ENCODE assay signal across 8 cellular contexts in the genomic region with DNA sequence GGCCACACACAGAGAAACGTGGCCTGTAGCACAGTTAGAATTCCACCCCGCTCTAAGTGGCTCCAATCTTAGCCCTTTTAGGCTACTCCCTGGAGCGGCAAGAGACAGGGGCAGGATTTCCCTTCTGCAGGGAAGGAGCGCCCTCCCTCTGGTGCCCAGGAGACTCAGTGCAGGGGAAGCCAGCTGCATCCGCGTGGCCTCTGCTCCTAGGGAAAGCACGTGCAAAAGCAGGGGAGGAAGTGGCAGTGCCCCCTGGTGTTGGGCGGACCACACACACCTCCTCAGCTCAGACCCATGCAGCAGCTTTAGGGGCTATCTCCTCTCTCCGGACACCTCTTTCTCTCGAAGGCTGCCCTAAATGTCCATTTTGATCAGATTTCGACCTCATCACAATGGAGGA. TPM values are rescaled to one million over a fixed set of nuclear protein-coding genes. Genes with fewer than 3 reads are reported as not detected.
DNase-seq lines count a peak whose midpoint lies in the region; ATAC-seq and TF ChIP-seq lines count a peak whose summit lies in the region.

No MANE protein-coding gene starts in this region.

- H3K9ac ChIP-seq in fibroblast of lung (ENCODE audit: insufficient read depth, low read length) (no peak overlapping the region), mesenchymal stem cell (ENCODE audit: low read length) (no peak overlapping the region)

- H3K27me3 ChIP-seq in fibroblast of lung (ENCODE audit: control insufficient read depth, insufficient read depth, low read length) (peaks cover 4% of the 10 kb centered on the region), mesenchymal stem cell (ENCODE audit: control insufficient read depth in 1 of 2, insufficient read depth in 1 of 2, low read length in 2 of 2) (peaks cover 19 to 23% of the 10 kb centered on the region in 2 experiments)
- H3K27me3 ChIP-seq in CD8-positive, alpha-beta memory T cell (ENCODE audit: insufficient read depth, low read length, poor library complexity, severe bottlenecking) = no peaks in the 10 kb centered on the region

- H3K79me2 ChIP-seq in fibroblast of lung (ENCODE audit: control insufficient read depth, insufficient read depth, low read length) = no peaks in the 10 kb centered on the region

- H4K8ac ChIP-seq in mesenchymal stem cell (ENCODE audit: low read length) = no peak overlapping the region

- ATAC-seq in HG02973 (IDR thresholded peaks at IDR 0.05; ENCODE audit: unreplicated experiment) = peak; percentile 79

- no peak overlapping the region for H3K14ac ChIP-seq in mesenchymal stem cell (ENCODE audit: low read length in 2 of 2)

- CTCF ChIA-PET in CD8-positive, alpha-beta memory T cell (lab: Charles Lee) = interaction anchor here (0.7 to 1.3 kb wide), 3 partner anchors 14 to 484 kb away, joined by 3 to 4 read pairs (median 4); no protein-coding TSS in a partner anchor

- no peaks in the 10 kb centered on the region for H3K79me1 ChIP-seq in mesenchymal stem cell (replicated peaks; ENCODE audit: low read length, poor library complexity, severe bottlenecking)

- peak; percentile 26 to 37 for TF ChIP-seq CTCF in fibroblast of lung (conservative IDR thresholded peaks at IDR 0.05 in 1 of 2, IDR thresholded peaks at IDR 0.05 in 1 of 2; ENCODE audit: low read depth in 1 of 2, low read length in 2 of 2)

- no peaks in the 10 kb centered on the region for H3K9me3 Mint-ChIP-seq in CD8-positive, alpha-beta memory T cell

- H3K4me3 Mint-ChIP-seq in CD8-positive, alpha-beta memory T cell = no peak overlapping the region

- no peak overlapping the region for H4K91ac ChIP-seq in mesenchymal stem cell (ENCODE audit: low read length)

- H2BK120ac ChIP-seq in mesenchymal stem cell (ENCODE audit: low read depth, low read length) = no peak overlapping the region

- H2BK5ac ChIP-seq in mesenchymal stem cell (ENCODE audit: low read depth, low read length, poor library complexity, severe bottlenecking) = no peak overlapping the region

- in situ Hi-C loops in Caki2 (cut with HindIII; ENCODE audit: low pct_unique_long_range_greater_than_20kb, low sequenced_read_pairs) = no loop called here

- no peaks in the 10 kb centered on the region for H4K20me1 ChIP-seq in fibroblast of lung (ENCODE audit: control insufficient read depth, extremely low read depth, insufficient read depth, low read length)

- no peak overlapping the region for H2AK5ac ChIP-seq in mesenchymal stem cell (ENCODE audit: low read length, severe bottlenecking)

- no peak overlapping the region for H3K4me3 ChIP-seq in fibroblast of lung (replicated peaks in 1 of 4; ENCODE audit: control extremely low read depth in 1 of 4, insufficient read depth in 1 of 4, low read depth in 3 of 4, low read length in 4 of 4)
- H3K4me3 ChIP-seq in CD8-positive, alpha-beta memory T cell (ENCODE audit: low read length) = no peak overlapping the region
- H3K4me3 ChIP-seq in mesenchymal stem cell (ENCODE audit: insufficient read depth in 1 of 2, low read depth in 1 of 2, low read length in 2 of 2) = no peak overlapping the region

- H3K36me3 ChIP-seq in fibroblast of lung (ENCODE audit: control insufficient read depth, insufficient read depth, low read length) = no peaks in the 10 kb centered on the region
- no peaks in the 10 kb centered on the region for H3K36me3 ChIP-seq in CD8-positive, alpha-beta memory T cell (ENCODE audit: insufficient read depth, low read length)
- no peaks in the 10 kb centered on the region for H3K36me3 ChIP-seq in mesenchymal stem cell (ENCODE audit: control insufficient read depth in 1 of 2, insufficient read depth in 2 of 2, low read depth in 1 of 2, low read length in 2 of 2)

- H3K9me3 ChIP-seq in fibroblast of lung (ENCODE audit: control insufficient read depth, insufficient read depth, low read depth, low read length) = no peaks in the 10 kb centered on the region
- no peaks in the 10 kb centered on the region for H3K9me3 ChIP-seq in CD8-positive, alpha-beta memory T cell (ENCODE audit: low read length)
- no peaks in the 10 kb centered on the region for H3K9me3 ChIP-seq in mesenchymal stem cell (ENCODE audit: control insufficient read depth, low read length)

- H3K4me1 Mint-ChIP-seq in CD8-positive, alpha-beta memory T cell = peaks cover 0 to 1% (median 0%) of the 10 kb centered on the region in 3 donors

- no peak overlapping the region for H3K27ac ChIP-seq in fibroblast of lung (ENCODE audit: insufficient read depth, low read length)
- H3K27ac ChIP-seq in CD8-positive, alpha-beta memory T cell (ENCODE audit: low read depth, low read length) = no peak overlapping the region
- no peak overlapping the region for H3K27ac ChIP-seq in mesenchymal stem cell (ENCODE audit: low read length, poor library complexity, severe bottlenecking)

- no peak overlapping the region for H3K27ac Mint-ChIP-seq in CD8-positive, alpha-beta memory T cell

- DNase-seq in Caki2 (ENCODE audit: low read depth) = peak; percentile 26
- DNase-seq in UCSD-AML1 (lab: John Stamatoyannopoulos, UW; ENCODE audit: unreplicated experiment) = peak; percentile 38
- DNase-seq in fibroblast of lung (ENCODE audit: low read depth in 2 of 2) = peak in 1 of 2 donors; percentile 5
- peak; percentile 60 for DNase-seq in retina
- DNase-seq in inferior parietal cortex (ENCODE audit: extremely low spot score) = no peak
- no peak for DNase-seq in CD8-positive, alpha-beta memory T cell
- DNase-seq in mesenchymal stem cell = no peak

- 50% methylated on average over 11 of the region's 11 CpGs for WGBS in mesenchymal stem cell

- H3K18ac ChIP-seq in mesenchymal stem cell (ENCODE audit: low read depth in 1 of 2, low read length in 2 of 2) = no peak overlapping the region

- H2AFZ ChIP-seq in fibroblast of lung (ENCODE audit: low read length) (no peak overlapping the region), mesenchymal stem cell (ENCODE audit: low read depth, low read length) (no peak overlapping the region)

- no peaks in the 10 kb centered on the region for H3K36me3 Mint-ChIP-seq in CD8-positive, alpha-beta memory T cell

- H2BK15ac ChIP-seq in mesenchymal stem cell (ENCODE audit: low read depth, poor library complexity, severe bottlenecking) = no peak overlapping the region

- no peak overlapping the region for H3K4ac ChIP-seq in mesenchymal stem cell (ENCODE audit: low read depth in 1 of 2, low read length in 2 of 2)

- peaks cover 12 to 13% of the 10 kb centered on the region in 2 donors for H3K27me3 Mint-ChIP-seq in CD8-positive, alpha-beta memory T cell

- POLR2A ChIA-PET in CD8-positive, alpha-beta memory T cell (lab: Charles Lee) = no interaction called here

- H3K4me2 ChIP-seq in fibroblast of lung (ENCODE audit: extremely low read depth, insufficient read depth, low read length) = no peak overlapping the region
- no peak overlapping the region for H3K4me2 ChIP-seq in mesenchymal stem cell (ENCODE audit: low read length, poor library complexity, severe bottlenecking)

- H3K4me1 ChIP-seq in fibroblast of lung (ENCODE audit: control insufficient read depth, extremely low read depth, insufficient read depth, low read length) = no peaks in the 10 kb centered on the region
- H3K4me1 ChIP-seq in CD8-positive, alpha-beta memory T cell (ENCODE audit: insufficient read depth, low read length) = no peaks in the 10 kb centered on the region
- H3K4me1 ChIP-seq in mesenchymal stem cell (ENCODE audit: control insufficient read depth, insufficient read depth, low read depth, low read length) = no peaks in the 10 kb centered on the region

- no peak overlapping the region for H2BK12ac ChIP-seq in mesenchymal stem cell (ENCODE audit: low read length in 2 of 2)

- no peak overlapping the region for H3K23ac ChIP-seq in mesenchymal stem cell (ENCODE audit: low read length in 2 of 2)

RNA-seq across cellular contexts. Expression of gene SPRING1, which starts 50.0 kb away (rescaled TPM):
- total RNA-seq in Caki2 (2014; rRNA removed; shearing (Covaris generic); ENCODE audit: low replicate concordance) = 13.9 and 25.6 TPM in 2 replicates
- total RNA-seq in fibroblast of lung = 14.9 and 18.8 TPM in 2 replicates
- 14.6 and 16.3 TPM in 2 replicates for polyA plus RNA-seq in fibroblast of lung
- polyA plus RNA-seq in fibroblast of lung (2012) = 14.7 and 19.5 TPM in 2 replicates
- 20.0 and 23.8 TPM in 2 replicates for polyA minus RNA-seq in fibroblast of lung (ENCODE audit: low replicate concordance)
- 10 to 100 TPM; 41.3 to 44.0 TPM for total RNA-seq in CD8-positive, alpha-beta memory T cell
- polyA plus RNA-seq in CD8-positive, alpha-beta memory T cell = 24.0 TPM
- 24.9 TPM for polyA plus RNA-seq in mesenchymal stem cell (2013, experiment 1 of 2)
- polyA plus RNA-seq in mesenchymal stem cell (2013, experiment 2 of 2) = 25.8 TPM

RNA-seq across cellular contexts. Expression of gene RNFT2, which starts 50.2 kb away (rescaled TPM):
- total RNA-seq in Caki2 (2014; rRNA removed; shearing (Covaris generic); ENCODE audit: low replicate concordance) = 4.1 and 14.4 TPM in 2 replicates
- 2.3 and 3.1 TPM in 2 replicates for total RNA-seq in fibroblast of lung
- polyA plus RNA-seq in fibroblast of lung = 0.95 and 4.3 TPM in 2 replicates
- 0.57 and 2.8 TPM in 2 replicates for polyA plus RNA-seq in fibroblast of lung (2012)
- polyA minus RNA-seq in fibroblast of lung (ENCODE audit: low replicate concordance) = 4.3 and 17.7 TPM in 2 replicates
- 10 to 100 TPM; 14.6 to 15.8 TPM for total RNA-seq in CD8-positive, alpha-beta memory T cell
- 1.8 TPM for polyA plus RNA-seq in CD8-positive, alpha-beta memory T cell
- polyA plus RNA-seq in mesenchymal stem cell (2013, experiment 1 of 2) = 1.2 TPM
- 1.1 TPM for polyA plus RNA-seq in mesenchymal stem cell (2013, experiment 2 of 2)

Comparison
In these comparisons a context has a peak if more than half of its experiments do, and no peak if none do; other contexts are left out.
1. DNase-seq: peak in Caki2 (single experiment), UCSD-AML1 (single experiment) and retina (single experiment); none in inferior parietal cortex (single experiment), CD8-positive, alpha-beta memory T cell (0 of 5) and mesenchymal stem cell (single experiment).